Comparison of ENCODE assay signal across 9 cellular contexts in genomic region chr10:111063471-111063870, GRCh38. TPM values are rescaled to one million over a fixed set of nuclear protein-coding genes. Genes with fewer than 3 reads are reported as not detected.
"Had no signal": no experiment of that assay in that cellular context is flagged by ENCODE, and none has a peak within 500 bp of the region (broad histone marks: within the 10 kb centered on the region; RNA-seq: fewer than 3 reads in every experiment).

No MANE protein-coding gene starts in this region.

- DNase-seq: GDM1, GF-D8 had no signal

- ATAC-seq: GM12878 had no signal

- H3K4me3 ChIP-seq: GM12878 had no signal

- FAIRE-seq: G401.6, GM12878, GM12891, GM12892, GM18507, GM19239 had no signal

RNA-seq across cellular contexts. Expression of gene ADRA2A, which starts 13.4 kb away (rescaled TPM):
- total RNA-seq: G401 had no signal
- polyA plus RNA-seq: GM12878 had no signal
